Comparison of ENCODE assay signal across 9 cellular contexts in the genomic region with DNA sequence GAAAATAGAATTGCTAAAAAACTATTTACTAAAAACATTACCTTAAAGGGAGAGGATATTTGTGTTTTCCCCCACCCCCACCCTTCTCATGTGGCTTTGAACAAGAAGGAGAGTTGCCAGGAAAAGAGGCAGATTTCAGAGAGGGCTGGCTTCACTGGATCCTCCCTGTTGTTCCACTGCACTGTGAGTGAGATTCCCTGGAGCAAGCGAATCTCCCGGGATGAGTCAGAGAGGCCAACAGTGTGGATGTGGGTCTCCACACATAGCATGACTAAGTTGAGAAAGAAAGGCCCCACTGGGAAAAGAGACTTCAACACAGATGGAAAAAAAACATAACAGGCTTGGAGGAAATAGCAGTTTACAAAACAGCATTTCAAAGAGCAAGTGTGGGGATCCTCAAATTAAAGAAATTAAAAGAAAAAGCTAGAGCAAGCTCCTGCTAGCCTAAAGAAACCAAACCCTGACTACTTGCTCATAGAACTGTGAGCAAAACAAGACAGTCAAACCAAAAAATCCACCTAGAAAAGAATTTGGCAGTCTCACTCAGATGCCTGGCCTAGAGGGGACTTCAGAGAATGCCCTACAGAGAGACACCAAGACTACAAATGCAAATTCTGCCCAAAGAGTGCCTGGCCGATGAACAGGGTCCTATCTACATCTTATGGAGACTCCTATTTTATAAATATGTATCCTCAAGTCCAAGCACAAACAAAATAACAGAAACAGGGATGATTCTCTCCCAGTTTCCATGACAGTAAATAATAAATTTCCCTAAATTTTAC. TPM values are rescaled to one million over a fixed set of nuclear protein-coding genes. Genes with fewer than 3 reads are reported as not detected.
DNase-seq lines count a peak whose midpoint lies in the region; ATAC-seq, FAIRE-seq and TF ChIP-seq lines count a peak whose summit lies in the region.
"Had no signal": no experiment of that assay in that cellular context is flagged by ENCODE, and none has a peak within 500 bp of the region (broad histone marks: within the 10 kb centered on the region; RNA-seq: fewer than 3 reads in every experiment).

No MANE protein-coding gene starts in this region.

- TF ChIP-seq POLR2A in uterus (IDR thresholded peaks at IDR 0.05) = peak in 1 of 2 donors; percentile 21
- no peak for TF ChIP-seq POLR2A in GM12891 (IDR thresholded peaks at IDR 0.05; ENCODE audit: low read depth, low read length)

- no peak overlapping the region for H3K4me3 Mint-ChIP-seq in CD4-positive, alpha-beta T cell
- H3K4me3 Mint-ChIP-seq: activated B cell treated with CpG ODN at 0.5 μM for 24 hours had no signal

- H3K4me2 ChIP-seq in mesenchymal stem cell (ENCODE audit: low read length, poor library complexity, severe bottlenecking) = peak overlapping the region; percentile 46

- H3K23ac ChIP-seq in mesenchymal stem cell (ENCODE audit: low read length in 2 of 2) = no peak overlapping the region

- H2AFZ ChIP-seq in mesenchymal stem cell (ENCODE audit: low read depth, low read length) = no peak overlapping the region

- no peak for TF ChIP-seq CTCF in choroid plexus epithelial cell (conservative IDR thresholded peaks at IDR 0.05; ENCODE audit: low read depth, low read length)
- TF ChIP-seq CTCF in uterus (IDR thresholded peaks at IDR 0.05) = no peak
- TF ChIP-seq CTCF in CD4-positive, alpha-beta T cell (IDR thresholded peaks at IDR 0.05) = no peak

- no peak overlapping the region for H4K8ac ChIP-seq in mesenchymal stem cell (ENCODE audit: low read length)

- H2AK5ac ChIP-seq in mesenchymal stem cell (ENCODE audit: low read length, severe bottlenecking) = peak overlapping the region; percentile 54

- H2BK15ac ChIP-seq in mesenchymal stem cell (ENCODE audit: low read depth, poor library complexity, severe bottlenecking) = no peak overlapping the region

- H3K18ac ChIP-seq in mesenchymal stem cell (ENCODE audit: low read depth in 1 of 2, low read length in 2 of 2) = no peak overlapping the region

- no peak overlapping the region for H2BK12ac ChIP-seq in mesenchymal stem cell (ENCODE audit: low read length in 2 of 2)

- no peak overlapping the region for H3K14ac ChIP-seq in mesenchymal stem cell (ENCODE audit: low read length in 2 of 2)

- CTCF ChIA-PET in CD4-positive, alpha-beta T cell (lab: Charles Lee) = no interaction called here

- H3K9ac ChIP-seq in mesenchymal stem cell (ENCODE audit: low read length) = peak overlapping the region; percentile 99

- POLR2A ChIA-PET in CD4-positive, alpha-beta T cell (lab: Charles Lee) = no interaction called here

- H4K91ac ChIP-seq in mesenchymal stem cell (ENCODE audit: low read length) = no peak overlapping the region

- H3K36me3 ChIP-seq in mesenchymal stem cell (ENCODE audit: control insufficient read depth in 1 of 2, insufficient read depth in 2 of 2, low read depth in 1 of 2, low read length in 2 of 2) = peaks cover 0 to 61% of the 10 kb centered on the region in 2 experiments
- no peaks in the 10 kb centered on the region for H3K36me3 ChIP-seq in uterus

- H3K27ac Mint-ChIP-seq in CD4-positive, alpha-beta T cell = no peak overlapping the region
- H3K27ac Mint-ChIP-seq: activated B cell treated with CpG ODN at 0.5 μM for 24 hours had no signal

- H3K36me3 Mint-ChIP-seq in CD4-positive, alpha-beta T cell (ENCODE audit: low read depth) = no peaks in the 10 kb centered on the region

- WGBS in mesenchymal stem cell = 27% methylated on average over 3 of the region's 3 CpGs

- H3K27ac ChIP-seq in mesenchymal stem cell (ENCODE audit: low read length, poor library complexity, severe bottlenecking) = peak overlapping the region; percentile 88
- H3K27ac ChIP-seq in uterus = peak overlapping the region; percentile 96
- no peak overlapping the region for H3K27ac ChIP-seq in CD4-positive, alpha-beta T cell (ENCODE audit: low read depth, low read length)

- intact Hi-C loops in uterus (cut with DNase I; ENCODE audit: low total_unique reads) = loop anchor here (10.0 kb wide), 1 partner anchor 57 kb away; no protein-coding TSS in a partner anchor
- intact Hi-C loops in CD4-positive, alpha-beta T cell (cut with DNase I, micrococcal nuclease) = loop anchor here (5.0 kb wide), 2 partner anchors 266 to 356 kb away; no protein-coding TSS in a partner anchor

- no peak for ATAC-seq in CD4-positive, alpha-beta T cell (ENCODE audit: poor library complexity)

- FAIRE-seq in GM12891 (lab: Jason Lieb, UNC) = no peak

- H3K79me1 ChIP-seq in mesenchymal stem cell (replicated peaks; ENCODE audit: low read length, poor library complexity, severe bottlenecking) = no peaks in the 10 kb centered on the region

- peak overlapping the region; percentile 47 for H2BK5ac ChIP-seq in mesenchymal stem cell (ENCODE audit: low read depth, low read length, poor library complexity, severe bottlenecking)

- H2BK120ac ChIP-seq in mesenchymal stem cell (ENCODE audit: low read depth, low read length) = no peak overlapping the region

- H3K9me3 ChIP-seq in mesenchymal stem cell (ENCODE audit: control insufficient read depth, low read length) (no peaks in the 10 kb centered on the region), uterus (no peaks in the 10 kb centered on the region)
- H3K9me3 ChIP-seq in CD4-positive, alpha-beta T cell (ENCODE audit: control insufficient read depth, low read length) = no peaks in the 10 kb centered on the region

- peaks cover 73% of the 10 kb centered on the region for H3K27me3 Mint-ChIP-seq in CD4-positive, alpha-beta T cell

- no peaks in the 10 kb centered on the region for H3K27me3 ChIP-seq in mesenchymal stem cell (ENCODE audit: control insufficient read depth in 1 of 2, insufficient read depth in 1 of 2, low read length in 2 of 2)
- no peaks in the 10 kb centered on the region for H3K27me3 ChIP-seq in uterus
- H3K27me3 ChIP-seq in CD4-positive, alpha-beta T cell (ENCODE audit: control insufficient read depth, insufficient read depth, low read length) = peaks cover 48% of the 10 kb centered on the region

- H3K4me1 ChIP-seq in mesenchymal stem cell (ENCODE audit: control insufficient read depth, insufficient read depth, low read depth, low read length) = peaks cover 9% of the 10 kb centered on the region
- H3K4me1 ChIP-seq in uterus = peaks cover 0 to 11% of the 10 kb centered on the region in 2 donors

- peak overlapping the region; percentile 70 for H3K4me3 ChIP-seq in choroid plexus epithelial cell (ENCODE audit: low read depth, low read length)
- peak overlapping the region in 1 of 2 experiments; percentile 98 for H3K4me3 ChIP-seq in mesenchymal stem cell (ENCODE audit: insufficient read depth in 1 of 2, low read depth in 1 of 2, low read length in 2 of 2)
- H3K4me3 ChIP-seq in uterus = peak overlapping the region; percentile 62 to 73

- H3K4me1 Mint-ChIP-seq in CD4-positive, alpha-beta T cell (ENCODE audit: low read depth) = peaks cover 20% of the 10 kb centered on the region

- peak overlapping the region in 1 of 2 experiments; percentile 59 for H3K4ac ChIP-seq in mesenchymal stem cell (ENCODE audit: low read depth in 1 of 2, low read length in 2 of 2)

- DNase-seq in M059J (ENCODE audit: low read depth) (peak; percentile 98), choroid plexus epithelial cell (ENCODE audit: low read depth) (peak; percentile 85), mesenchymal stem cell (peak; percentile 98), uterus (peak; percentile 71 to 79), GM12891 (ENCODE audit: insufficient read length, low spot score) (no peak), NCI-H69 (lab: John Stamatoyannopoulos, UW) (no peak)
- no peak for DNase-seq in CD4-positive, alpha-beta T cell
- DNase-seq: activated B cell treated with CpG ODN at 0.5 μM for 24 hours, KG1 had no signal

- no peaks in the 10 kb centered on the region for H3K9me3 Mint-ChIP-seq in CD4-positive, alpha-beta T cell
- H3K9me3 Mint-ChIP-seq: activated B cell treated with CpG ODN at 0.5 μM for 24 hours had no signal

TF ChIP-seq in GM12891, 5 proteins besides CTCF, POLR2A, EP300 and RAD21:
- TF ChIP-seq POLR2AphosphoS5 (IDR thresholded peaks at IDR 0.05; ENCODE audit: low read depth, low read length) (no peak), PAX5 (IDR thresholded peaks at IDR 0.05; ENCODE audit: insufficient read depth, low read length, severe bottlenecking) (no peak), TAF1 (IDR thresholded peaks at IDR 0.05; ENCODE audit: low read depth, low read length) (no peak), SPI1 (IDR thresholded peaks at IDR 0.05; ENCODE audit: low read depth, low read length) (no peak), POU2F2 (IDR thresholded peaks at IDR 0.05; ENCODE audit: low read depth, low read length) (no peak)

RNA-seq across cellular contexts. Expression of a gene that starts 3.4 kb away (rescaled TPM):
- 388 and 413 TPM in 2 replicates for total RNA-seq in M059J (2014; rRNA removed; shearing (Covaris generic))
- polyA plus RNA-seq in mesenchymal stem cell (2013, experiment 1 of 2) = 281 TPM
- 300 TPM for polyA plus RNA-seq in mesenchymal stem cell (2013, experiment 2 of 2)
- total RNA-seq in uterus = 100 to 1,000 TPM; 183 to 351 (median 300) TPM
- not detected for total RNA-seq in CD4-positive, alpha-beta T cell
- 0.51 TPM for polyA plus RNA-seq in GM12891 (2012; ENCODE audit: low read depth, missing spikeins)

RNA-seq across cellular contexts. Expression of a gene that starts 28.7 kb away (rescaled TPM):
- total RNA-seq in M059J (2014; rRNA removed; shearing (Covaris generic)) = 151 and 165 TPM in 2 replicates
- 53.9 TPM for polyA plus RNA-seq in mesenchymal stem cell (2013, experiment 1 of 2)
- polyA plus RNA-seq in mesenchymal stem cell (2013, experiment 2 of 2) = 58.7 TPM
- total RNA-seq in uterus = 100 to 1,000 TPM in 1 of 4 donors, 10 to 100 TPM in 3; 33.3 to 105 (median 86.0) TPM
- not detected for total RNA-seq in CD4-positive, alpha-beta T cell
- 0.04 TPM for polyA plus RNA-seq in GM12891 (2012; ENCODE audit: low read depth, missing spikeins)
- total RNA-seq: activated B cell treated with CpG ODN at 0.5 μM for 24 hours had no signal

Comparison
In these comparisons a context has a peak if more than half of its experiments do, and no peak if none do; other contexts are left out.
1. DNase-seq: peak in M059J (single experiment), choroid plexus epithelial cell (single experiment), mesenchymal stem cell (single experiment) and uterus (2 of 2); none in CD4-positive, alpha-beta T cell (0 of 10), GM12891 (single experiment) and NCI-H69 (single experiment).
2. RNA of a gene that starts 3.4 kb away (total RNA-seq): 388 to 413 TPM in M059J and 183 to 351 TPM in uterus; not detected in CD4-positive, alpha-beta T cell; every median in the first group is over 100 times any median in the second.
3. RNA of a gene that starts 28.7 kb away (total RNA-seq): 151 to 165 TPM in M059J and 33.3 to 105 TPM in uterus; not detected in CD4-positive, alpha-beta T cell; every median in the first group is over 10 times any median in the second.